ENCODE assay signal across 13 cellular contexts in genomic region chr9:7368410-7369292, GRCh38.
DNase-seq lines count a peak whose midpoint lies in the region; ATAC-seq, FAIRE-seq and TF ChIP-seq lines count a peak whose summit lies in the region.
"Had no signal": no experiment of that assay in that cellular context is flagged by ENCODE, and none has a peak within 500 bp of the region (broad histone marks: within the 10 kb centered on the region; RNA-seq: fewer than 3 reads in every experiment).

No MANE protein-coding gene starts in this region.

- no peaks in the 10 kb centered on the region for H3K36me3 ChIP-seq in A673 (ENCODE audit: insufficient read depth, low read length, poor library complexity, severe bottlenecking)
- H3K36me3 ChIP-seq: BE2C had no signal

- H3K27me3 ChIP-seq in A673 (replicated peaks; ENCODE audit: insufficient read depth, low read depth, low read length, poor library complexity) = no peaks in the 10 kb centered on the region
- H3K27me3 ChIP-seq: BE2C had no signal

- CTCF ChIA-PET in A673 (lab: Charles Lee) = interaction anchor here (0.8 to 1.1 kb wide), 2 partner anchors 34 to 71 kb away, joined by 3 read pairs; no protein-coding TSS in a partner anchor

- ATAC-seq in HG03565 (IDR thresholded peaks at IDR 0.05; ENCODE audit: unreplicated experiment) = no peak

- no TSS peak for BruUV-seq in A673 (replicated peaks; lab: Mats Ljungman, UMichigan)

- FAIRE-seq in HTR-8/SVneo (lab: Jason Lieb, UNC) = no peak
- FAIRE-seq: islet of Langerhans had no signal

- POLR2A ChIA-PET in A673 (lab: Charles Lee; ENCODE audit: low non-redundant PET) = interaction anchor here (0.6 kb wide), 1 partner anchor 218 kb away, joined by 5 read pairs; no protein-coding TSS in a partner anchor

- no peaks in the 10 kb centered on the region for H3K9me3 ChIP-seq in A673 (ENCODE audit: low read depth, low read length, poor library complexity, severe bottlenecking)
- H3K9me3 ChIP-seq: BE2C had no signal

- no peak for TF ChIP-seq CTCF in A673 (conservative IDR thresholded peaks at IDR 0.05; ENCODE audit: low read depth, low read length)
- TF ChIP-seq CTCF in epithelial cell of esophagus (IDR thresholded peaks at IDR 0.05; ENCODE audit: insufficient read depth, low read depth, low read length, missing control alignments) = no peak

- H3K4me3 ChIP-seq in A673 (ENCODE audit: low read depth, low read length, poor library complexity, severe bottlenecking) (no peak overlapping the region), epithelial cell of esophagus (ENCODE audit: low read length) (no peak overlapping the region)

- peak overlapping the region; percentile 76 for H3K27ac ChIP-seq in A673 (ENCODE audit: low read depth, low read length, poor library complexity, severe bottlenecking)
- H3K27ac ChIP-seq: RWPE1 had no signal

- H3K4me1 ChIP-seq in A673 (ENCODE audit: insufficient read depth, low read length, poor library complexity, severe bottlenecking) = peaks cover 28% of the 10 kb centered on the region
- H3K4me1 ChIP-seq: BE2C had no signal

- intact Hi-C loops in A673 (cut with micrococcal nuclease; ENCODE audit: unreplicated experiment) = loop anchor here (5.0 kb wide), 1 partner anchor 426 kb away; no protein-coding TSS in a partner anchor

- peak; percentile 96 for DNase-seq in A673 (ENCODE audit: low spot score)
- peak; percentile 7 for DNase-seq in HTR-8/SVneo (ENCODE audit: insufficient read length, low spot score)
- peak; percentile 36 for DNase-seq in epithelial cell of esophagus (ENCODE audit: low read depth)
- DNase-seq in medulla oblongata (ENCODE audit: extremely low spot score) = peak; percentile 11
- DNase-seq in COLO668 (lab: John Stamatoyannopoulos, UW; ENCODE audit: unreplicated experiment) = no peak
- DNase-seq in GM19238 (ENCODE audit: insufficient read length, low spot score) = no peak
- no peak for DNase-seq in NCI-H146 treated with DMSO at 0.1 percent for 48 hours (lab: John Stamatoyannopoulos, UW; ENCODE audit: unreplicated experiment)
- DNase-seq: activated CD4-positive, alpha-beta T cell treated with anti-CD3 and anti-CD28 coated beads for 1 hour; BE2C; effector CD8-positive, alpha-beta T cell had no signal

Comparison
In these comparisons a context has a peak if more than half of its experiments do, and no peak if none do; other contexts are left out.
1. DNase-seq: peak in A673 (single experiment), HTR-8/SVneo (single experiment), epithelial cell of esophagus (single experiment) and medulla oblongata (single experiment); none in COLO668 (single experiment), GM19238 (single experiment) and NCI-H146 treated with DMSO at 0.1 percent for 48 hours (single experiment).